1 cellular context compared by ENCODE assay signal in the genomic region with DNA sequence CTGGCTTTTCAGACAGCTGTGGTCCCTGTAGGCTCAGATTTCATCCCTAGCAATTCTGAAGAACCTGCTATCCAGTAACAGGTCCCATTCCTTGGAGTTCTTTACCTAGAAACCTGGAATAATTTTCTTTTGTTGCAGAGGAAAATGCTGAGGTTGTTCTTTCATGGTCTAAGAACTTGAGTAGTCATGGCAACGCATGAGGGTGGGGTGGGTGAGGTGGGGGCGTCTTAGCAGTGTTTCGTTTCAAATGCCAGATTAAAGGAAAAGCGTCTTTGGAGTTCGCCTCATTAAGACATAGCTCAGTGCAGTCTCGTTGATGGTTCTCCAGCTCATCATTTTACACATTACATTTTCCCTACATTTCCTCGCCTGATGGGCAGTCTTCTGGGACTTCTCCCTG.
TF ChIP-seq lines count a peak whose summit lies in the region.

No MANE protein-coding gene starts in this region.

TF ChIP-seq in K562, 482 proteins besides CTCF, POLR2A, EP300 and RAD21:
- TF ChIP-seq DMBX1 (CRISPR knock-in tag; IDR thresholded peaks at IDR 0.05; ENCODE audit: borderline replicate concordance) (no peak), MYC (IDR thresholded peaks at IDR 0.05; ENCODE audit: low read depth, low read length) (no peak), MYC (CRISPR knock-in tag; IDR thresholded peaks at IDR 0.05; ENCODE audit: borderline replicate concordance, low read depth) (no peak), TRIM24 (IDR thresholded peaks at IDR 0.05) (no peak), RFX1 (IDR thresholded peaks at IDR 0.05) (peak; percentile 71), ZNF316 (IDR thresholded peaks at IDR 0.05) (peak; percentile 39), C11orf30 (IDR thresholded peaks at IDR 0.05; ENCODE audit: low read depth) (peak; percentile 23; the same call in 1 of the 2 replicates)
- TF ChIP-seq, protein P1, sequence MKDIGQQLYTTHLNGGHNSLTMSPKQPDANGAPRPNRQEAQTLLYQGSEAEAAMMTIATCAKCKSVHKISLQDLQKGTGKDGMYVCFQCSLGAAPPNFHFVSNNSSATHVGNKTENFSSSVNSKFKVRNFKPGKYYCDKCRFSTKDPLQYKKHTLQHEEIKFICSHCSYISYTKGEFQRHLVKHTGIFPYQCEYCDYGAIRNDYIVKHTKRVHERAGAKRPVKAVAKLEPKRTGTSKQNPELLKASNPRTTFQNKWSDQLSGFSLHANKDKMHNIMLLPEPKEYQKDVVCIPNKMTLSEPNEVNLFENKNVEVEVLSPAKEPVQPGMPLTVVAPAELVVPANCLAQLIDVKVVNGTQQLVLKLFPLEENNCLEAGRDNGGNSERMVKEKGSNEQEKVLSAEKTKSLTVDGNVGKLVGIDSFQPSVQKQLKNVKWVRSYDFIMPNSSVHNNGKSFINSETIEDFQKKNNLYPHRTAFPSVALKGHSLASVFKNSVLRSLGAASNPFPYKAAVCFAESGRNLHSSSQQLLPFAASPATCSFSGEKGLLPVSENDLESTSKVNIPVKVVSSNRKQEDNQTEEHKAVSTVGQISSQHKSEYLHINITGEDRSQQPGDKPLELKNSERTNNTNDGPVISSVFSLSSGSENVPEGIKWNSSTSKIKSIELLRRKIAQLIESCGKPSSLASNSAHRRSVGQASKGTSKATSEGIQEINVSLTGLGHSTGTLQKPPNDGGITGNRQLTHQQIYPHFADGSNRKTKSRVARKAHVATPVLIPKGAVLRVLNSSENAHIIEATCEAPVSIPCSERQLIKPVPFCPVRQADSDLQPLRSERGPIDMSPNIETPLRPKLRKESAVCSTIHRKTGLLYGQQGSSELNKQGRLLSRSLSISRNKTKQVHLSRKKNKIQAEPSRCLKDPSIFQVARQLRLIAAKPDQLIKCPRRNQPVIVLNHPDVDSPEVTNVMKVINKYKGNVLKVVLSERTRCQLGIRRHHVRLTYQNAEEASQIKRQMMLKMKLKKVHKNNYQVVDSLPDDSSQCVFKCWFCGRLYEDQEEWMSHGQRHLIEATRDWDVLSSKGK (CRISPR knock-in tag; IDR thresholded peaks at IDR 0.05) = no peak
